In the genomic region with DNA sequence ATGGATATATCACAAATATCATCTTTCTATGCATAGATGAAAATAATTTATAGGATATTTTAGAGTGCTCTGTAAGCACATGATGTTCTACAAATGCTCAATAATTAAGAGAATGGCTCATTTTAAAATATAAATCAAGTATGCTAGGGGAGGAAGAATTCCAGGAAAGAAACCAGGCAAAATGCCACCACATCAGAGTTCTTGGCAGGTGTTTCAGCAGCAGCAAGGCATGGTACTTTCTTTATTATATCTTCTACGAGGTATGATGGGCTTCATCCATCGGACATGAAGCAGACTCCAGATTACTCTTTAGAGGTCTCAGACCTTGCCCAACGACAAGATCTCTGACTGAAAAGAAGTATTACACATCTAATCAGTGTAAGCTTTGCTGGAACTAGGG, we compare ENCODE assay signal across 8 cellular contexts.
"Had no signal": no experiment of that assay in that cellular context is flagged by ENCODE, and none has a peak within 500 bp of the region (broad histone marks: within the 10 kb centered on the region; RNA-seq: fewer than 3 reads in every experiment).

No MANE protein-coding gene starts in this region.

- H3K36me3 ChIP-seq: HAP-1 had no signal

- H3K4me3 ChIP-seq: GM23248, HAP-1 had no signal

- H3K9ac ChIP-seq: GM23248 had no signal

- H3K9me3 ChIP-seq: HAP-1 had no signal

- DNase-seq: GM23248, GOT3, H7, HFFc6 had no signal

- ATAC-seq: HCT116, HepG2 had no signal

- H3K27ac ChIP-seq: GM23248, HL-60 had no signal
